8 cellular contexts compared by ENCODE assay signal in genomic region chr15:58475573-58476524, GRCh38. TPM values are rescaled to one million over a fixed set of nuclear protein-coding genes. Genes with fewer than 3 reads are reported as not detected.
DNase-seq lines count a peak whose midpoint lies in the region; ATAC-seq and TF ChIP-seq lines count a peak whose summit lies in the region.

No MANE protein-coding gene starts in this region.

- H3K4me3 ChIP-seq in BLaER1 (peak overlapping the region; percentile 52), gastroesophageal sphincter (no peak overlapping the region), thyroid gland (replicated peaks in 1 of 3) (no peak overlapping the region), transverse colon (no peak overlapping the region)

- no peak for TF ChIP-seq CTCF in gastroesophageal sphincter (IDR thresholded peaks at IDR 0.05)
- no peak for TF ChIP-seq CTCF in thyroid gland (IDR thresholded peaks at IDR 0.05)
- no peak for TF ChIP-seq CTCF in transverse colon (IDR thresholded peaks at IDR 0.05)

- peak overlapping the region; percentile 82 for H3K9ac ChIP-seq in BLaER1

- ATAC-seq in gastroesophageal sphincter: peak; percentile 66

- WGBS in gastroesophageal sphincter (ENCODE audit: low coverage in 1 of 2), 2 donors: 78 to 90% methylated on average over 2 to 6 of the region's 7 CpGs
- 53 to 54% methylated on average over 7 of the region's 7 CpGs for WGBS in thyroid gland, 2 donors
- 71 to 75% methylated on average over 2 to 7 of the region's 7 CpGs for WGBS in transverse colon (ENCODE audit: low coverage in 1 of 2), 2 donors

- H4K20me1 ChIP-seq in BLaER1: no peaks in the 10 kb centered on the region

- H3K27me3 ChIP-seq in BLaER1: no peaks in the 10 kb centered on the region
- H3K27me3 ChIP-seq in gastroesophageal sphincter: no peaks in the 10 kb centered on the region
- H3K27me3 ChIP-seq in thyroid gland: no peaks in the 10 kb centered on the region
- no peaks in the 10 kb centered on the region for H3K27me3 ChIP-seq in transverse colon

- peak overlapping the region; percentile 93 for H3K27ac ChIP-seq in BLaER1
- peak overlapping the region; percentile 98 for H3K27ac ChIP-seq in KOPT-K1 (ENCODE audit: low read depth, low read length, poor library complexity, severe bottlenecking)
- peak overlapping the region in 2 of 4 donors; percentile 30 to 58 for H3K27ac ChIP-seq in gastroesophageal sphincter
- H3K27ac ChIP-seq in thyroid gland: peak overlapping the region; percentile 72 to 83 (median 82)
- no peak overlapping the region for H3K27ac ChIP-seq in transverse colon

- TF ChIP-seq POLR2A in gastroesophageal sphincter (IDR thresholded peaks at IDR 0.05) (no peak), thyroid gland (IDR thresholded peaks at IDR 0.05) (peak in 1 of 2 donors; percentile 19), transverse colon (IDR thresholded peaks at IDR 0.05) (no peak)

- TF ChIP-seq EP300 in gastroesophageal sphincter (IDR thresholded peaks at IDR 0.05): no peak
- TF ChIP-seq EP300 in transverse colon (IDR thresholded peaks at IDR 0.05; ENCODE audit: low read depth): no peak

- H3K9me3 ChIP-seq in BLaER1: 0 out of 2 replicates have a peak, but pooled peaks cover 3% of the 10 kb centered on the region
- H3K9me3 ChIP-seq in KOPT-K1 (ENCODE audit: insufficient read depth, low read length, poor library complexity, severe bottlenecking): no peaks in the 10 kb centered on the region
- no peaks in the 10 kb centered on the region for H3K9me3 ChIP-seq in gastroesophageal sphincter
- H3K9me3 ChIP-seq in thyroid gland: no peaks in the 10 kb centered on the region
- no peaks in the 10 kb centered on the region for H3K9me3 ChIP-seq in transverse colon

- in situ Hi-C loops in transverse colon (cut with MboI; ENCODE audit: low pct_ligation_motif_present in 1 of 4, low pct_unique_long_range_greater_than_20kb in 1 of 4, low sequenced_read_pairs in 3 of 4): no loop called here

- H3K4me1 ChIP-seq in BLaER1 (peaks cover 98% of the 10 kb centered on the region), gastroesophageal sphincter (peaks cover 0 to 15% (median 3%) of the 10 kb centered on the region in 3 donors), thyroid gland (peaks cover 53 to 55% of the 10 kb centered on the region in 2 donors), transverse colon (peaks cover 0 to 8% (median 0%) of the 10 kb centered on the region in 4 donors)

- intact Hi-C loops in thyroid gland (cut with DNase I) (loop anchor here (10.0 kb wide), 1 partner anchor 49 kb away; no protein-coding TSS in a partner anchor), transverse colon (cut with DNase I; ENCODE audit: low total_unique reads) (no loop called here)

- H3K36me3 ChIP-seq in BLaER1 (no peaks in the 10 kb centered on the region), KOPT-K1 (ENCODE audit: insufficient read depth, low read length) (no peaks in the 10 kb centered on the region), gastroesophageal sphincter (no peaks in the 10 kb centered on the region), thyroid gland (no peaks in the 10 kb centered on the region), transverse colon (no peaks in the 10 kb centered on the region)

- DNase-seq in SW480 (ENCODE audit: low spot score) (peak; percentile 31), thyroid gland (peak; percentile 88 to 91), transverse colon (no peak), amniotic stem cell (lab: John Stamatoyannopoulos, UW) (no peak), NAMALWA (ENCODE audit: low spot score) (no peak)

- H3K4me2 ChIP-seq in BLaER1: peak overlapping the region; percentile 89

RNA-seq across cellular contexts. Expression of gene LIPC, which starts 44.1 kb away (rescaled TPM):
- total RNA-seq in gastroesophageal sphincter (under 1 TPM in 2 of 4 donors, not detected in 2; 0.32 to 0.50 TPM), thyroid gland (1 to 10 TPM in 3 of 4 donors, under 1 TPM in 1; 0.81 to 4.6 (median 1.8) TPM), transverse colon (1 to 10 TPM in 2 of 4 donors, under 1 TPM in 1, not detected in 1; 0.48 to 8.2 (median 2.6) TPM)

Comparison
In these comparisons a context has a peak if more than half of its experiments do, and no peak if none do; other contexts are left out.
1. H3K27ac ChIP-seq: peak in BLaER1 (single experiment), KOPT-K1 (single experiment) and thyroid gland (3 of 3); none in transverse colon (0 of 4).
2. DNase-seq: peak in SW480 (single experiment) and thyroid gland (2 of 2); none in transverse colon (single experiment), amniotic stem cell (single experiment) and NAMALWA (single experiment).